In the genomic region with DNA sequence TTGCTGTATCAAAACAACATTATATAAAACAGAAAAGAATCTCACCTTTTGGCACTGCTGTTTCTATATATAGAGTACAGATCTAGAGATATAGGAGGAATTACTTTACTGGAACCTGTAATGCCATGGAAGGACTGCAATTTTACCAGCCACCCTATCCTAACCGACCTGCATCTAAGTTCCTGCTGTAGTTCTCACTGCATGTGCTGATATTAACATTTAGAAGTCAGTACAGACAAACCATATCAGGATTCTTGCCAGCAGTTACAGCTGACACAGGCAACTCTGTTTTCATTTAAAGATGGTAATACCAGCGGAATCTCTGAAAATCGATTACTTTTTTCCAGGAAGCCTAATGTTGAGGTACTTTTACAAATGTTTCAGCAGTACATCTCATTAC, we compare ENCODE assay signal across 27 cellular contexts.
"Had no signal": no experiment of that assay in that cellular context is flagged by ENCODE, and none has a peak within 500 bp of the region (broad histone marks: within the 10 kb centered on the region; RNA-seq: fewer than 3 reads in every experiment).

No MANE protein-coding gene starts in this region.

- H3K4me1 ChIP-seq: ascending aorta, body of pancreas, Peyer's patch had no signal

- H3K27ac ChIP-seq: ascending aorta, body of pancreas, Peyer's patch, RWPE1 had no signal

- H3K4me3 ChIP-seq: ascending aorta, body of pancreas, Peyer's patch had no signal

- H3K4me1 Mint-ChIP-seq: activated CD4-positive, alpha-beta T cell treated with anti-CD3 and anti-CD28 coated beads, Interleukin-2, amount 10 ng/mL, durations not matched to agents 24 days and 14 days; activated CD8-positive, alpha-beta memory T cell treated with anti-CD3 and anti-CD28 coated beads, Interleukin-2, amount 10 ng/mL, durations not matched to agents 7 days and 5 days; activated naive CD4-positive, alpha-beta T cell treated with anti-CD3 and anti-CD28 coated beads, Interleukin-2, amount 50 U/mL, for 24 hours had no signal

- H3K27me3 Mint-ChIP-seq: activated B cell treated with CpG ODN at 0.5 μM for 24 hours; activated CD4-positive, alpha-beta T cell treated with anti-CD3 and anti-CD28 coated beads, Interleukin-2, amount 10 ng/mL, durations not matched to agents 24 days and 14 days; activated CD8-positive, alpha-beta memory T cell treated with anti-CD3 and anti-CD28 coated beads, Interleukin-2, amount 10 ng/mL, durations not matched to agents 7 days and 5 days; activated naive CD4-positive, alpha-beta T cell treated with anti-CD3 and anti-CD28 coated beads, Interleukin-2, amount 50 U/mL, for 24 hours; activated T-cell treated with anti-CD3 and anti-CD28 coated beads, Interleukin-2, amount 50 U/mL, for 24 hours; T-helper 17 cell had no signal

- H3K9me3 ChIP-seq: ascending aorta, body of pancreas, Peyer's patch had no signal

- H3K9me3 Mint-ChIP-seq: activated B cell treated with CpG ODN at 0.5 μM for 24 hours; activated CD4-positive, alpha-beta T cell treated with anti-CD3 and anti-CD28 coated beads, Interleukin-2, amount 10 ng/mL, durations not matched to agents 24 days and 14 days; activated naive CD4-positive, alpha-beta T cell treated with anti-CD3 and anti-CD28 coated beads, Interleukin-2, amount 50 U/mL, for 24 hours; activated T-cell treated with anti-CD3 and anti-CD28 coated beads, Interleukin-2, amount 50 U/mL, for 24 hours had no signal

- H3K27ac Mint-ChIP-seq: activated B cell treated with CpG ODN at 0.5 μM for 24 hours; activated CD4-positive, alpha-beta T cell treated with anti-CD3 and anti-CD28 coated beads, Interleukin-2, amount 10 ng/mL, durations not matched to agents 24 days and 14 days; activated CD8-positive, alpha-beta memory T cell treated with anti-CD3 and anti-CD28 coated beads, Interleukin-2, amount 10 ng/mL, durations not matched to agents 7 days and 5 days; activated naive CD4-positive, alpha-beta T cell treated with anti-CD3 and anti-CD28 coated beads, Interleukin-2, amount 50 U/mL, for 24 hours; T-helper 17 cell had no signal

- ATAC-seq: activated CD8-positive, alpha-beta memory T cell treated with anti-CD3 and anti-CD28 coated beads, Interleukin-2, amount 10 ng/mL, durations not matched to agents 7 days and 5 days; body of pancreas; T-helper 17 cell had no signal

- DNase-seq: activated B cell treated with CpG ODN at 0.5 μM for 24 hours; activated CD4-positive, alpha-beta T cell treated with anti-CD3 and anti-CD28 coated beads for 1 hour; activated CD4-positive, alpha-beta T cell treated with anti-CD3 and anti-CD28 coated beads, Interleukin-2, amount 10 ng/mL, durations not matched to agents 24 days and 14 days; activated CD4-positive, alpha-beta T cell treated with anti-CD3 and anti-CD28 coated beads, Interleukin-2, amount 50 U/mL, for 48 hours; activated CD8-positive, alpha-beta memory T cell treated with anti-CD3 and anti-CD28 coated beads, Interleukin-2, amount 10 ng/mL, durations not matched to agents 7 days and 5 days; activated gamma-delta T cell treated with Interleukin-2 at 50 U/mL for 16 hours; activated T-cell treated with anti-CD3 and anti-CD28 coated beads, Interleukin-2, amount 50 U/mL, for 24 hours; body of pancreas; IMR-90; Kasumi-1; KBM-7; NCI-H1048; NCI-H146; NCI-H187 treated with DMSO at 0.1 percent for 48 hours; NCI-H2107; NCI-H2171 treated with DMSO at 0.1 percent for 48 hours; NCI-H226; NCI-H526; NCI-H82; OCI-M1; Peyer's patch; SHP77 treated with DMSO at 0.1 percent for 48 hours; T-helper 17 cell; T-helper 9 cell had no signal

- H3K27me3 ChIP-seq: ascending aorta, body of pancreas, Peyer's patch had no signal

- H3K4me3 Mint-ChIP-seq: activated B cell treated with CpG ODN at 0.5 μM for 24 hours; activated CD4-positive, alpha-beta T cell treated with anti-CD3 and anti-CD28 coated beads, Interleukin-2, amount 10 ng/mL, durations not matched to agents 24 days and 14 days; activated CD8-positive, alpha-beta memory T cell treated with anti-CD3 and anti-CD28 coated beads, Interleukin-2, amount 10 ng/mL, durations not matched to agents 7 days and 5 days; activated naive CD4-positive, alpha-beta T cell treated with anti-CD3 and anti-CD28 coated beads, Interleukin-2, amount 50 U/mL, for 24 hours; activated T-cell treated with anti-CD3 and anti-CD28 coated beads, Interleukin-2, amount 50 U/mL, for 24 hours; T-helper 17 cell had no signal
